Comparison of ENCODE assay signal across 8 cellular contexts in genomic region chr16:29811896-29812665, GRCh38. TPM values are rescaled to one million over a fixed set of nuclear protein-coding genes. Genes with fewer than 3 reads are reported as not detected.
DNase-seq lines count a peak whose midpoint lies in the region; ATAC-seq and TF ChIP-seq lines count a peak whose summit lies in the region.

Gene PRRT2 (plus strand): TSS chr16:29812193. CDS start chr16:29813055, 862 bp downstream.

- H3K36me3 Mint-ChIP-seq in Calu3 (ENCODE audit: insufficient read depth, unreplicated experiment), result peaks cover 85% of the 10 kb centered on the region
- peaks cover 39% of the 10 kb centered on the region for H3K36me3 Mint-ChIP-seq in activated CD4-positive, alpha-beta T cell treated with anti-CD3 and anti-CD28 coated beads, Interleukin-2, amount 10 ng/mL, durations not matched to agents 24 days and 14 days (ENCODE audit: low read depth)

- CTCF ChIA-PET in Calu3 (lab: Charles Lee), result interaction anchor here (0.5 to 0.9 kb wide), 6 partner anchors 10 to 822 kb away, joined by 3 to 6 read pairs (median 4); partner anchors contain the start of gene KIF22

- no peak for TF ChIP-seq POLR2A in suprapubic skin (IDR thresholded peaks at IDR 0.05)

- H3K4me3 ChIP-seq in mesodermal cell (ENCODE audit: extremely low read depth, insufficient read depth, low read length, poor library complexity, severe bottlenecking) (peak within 1 kb of the TSS; percentile 57), suprapubic skin (peak within 1 kb of the TSS; percentile 60)

- peaks cover 25% of the 10 kb centered on the region for H3K36me3 ChIP-seq in mesodermal cell (ENCODE audit: control insufficient read depth, insufficient read depth, low read length)
- H3K36me3 ChIP-seq in suprapubic skin, result peaks cover 12% of the 10 kb centered on the region

- H3K4me3 Mint-ChIP-seq in Calu3 (ENCODE audit: low read depth, unreplicated experiment), result peak within 1 kb of the TSS; percentile 81
- peak within 1 kb of the TSS; percentile 89 for H3K4me3 Mint-ChIP-seq in activated CD4-positive, alpha-beta T cell treated with anti-CD3 and anti-CD28 coated beads, Interleukin-2, amount 10 ng/mL, durations not matched to agents 24 days and 14 days

- DNase-seq in Calu3 (peak; percentile 47), NCI-H1092 (lab: John Stamatoyannopoulos, UW) (peak; percentile 65), suprapubic skin (ENCODE audit: low spot score in 2 of 2) (peak in 1 of 2 donors; percentile 84)
- peak; percentile 87 for DNase-seq in activated CD4-positive, alpha-beta T cell treated with anti-CD3 and anti-CD28 coated beads, Interleukin-2, amount 10 ng/mL, durations not matched to agents 24 days and 14 days
- peak; percentile 36 for DNase-seq in effector CD8-positive, alpha-beta T cell (lab: John Stamatoyannopoulos, UW)

- H3K9me3 Mint-ChIP-seq in Calu3 (ENCODE audit: low read depth, unreplicated experiment), result no peaks in the 10 kb centered on the region
- H3K9me3 Mint-ChIP-seq in activated CD4-positive, alpha-beta T cell treated with anti-CD3 and anti-CD28 coated beads, Interleukin-2, amount 10 ng/mL, durations not matched to agents 24 days and 14 days, result no peaks in the 10 kb centered on the region

- peaks cover 46% of the 10 kb centered on the region for H3K4me1 ChIP-seq in mesodermal cell (ENCODE audit: control insufficient read depth, insufficient read depth, low read length, poor library complexity, severe bottlenecking)
- H3K4me1 ChIP-seq in suprapubic skin, result peaks cover 85% of the 10 kb centered on the region

- peaks cover 39% of the 10 kb centered on the region for H3K27me3 Mint-ChIP-seq in Calu3 (ENCODE audit: unreplicated experiment)
- peaks cover 6% of the 10 kb centered on the region for H3K27me3 Mint-ChIP-seq in activated CD4-positive, alpha-beta T cell treated with anti-CD3 and anti-CD28 coated beads, Interleukin-2, amount 10 ng/mL, durations not matched to agents 24 days and 14 days

- TF ChIP-seq CTCF in Calu3 (IDR thresholded peaks at IDR 0.05; ENCODE audit: unreplicated experiment), result no peak
- no peak for TF ChIP-seq CTCF in suprapubic skin (IDR thresholded peaks at IDR 0.05)

- peaks cover 32% of the 10 kb centered on the region for H3K4me1 Mint-ChIP-seq in Calu3 (ENCODE audit: low read depth, unreplicated experiment)
- H3K4me1 Mint-ChIP-seq in activated CD4-positive, alpha-beta T cell treated with anti-CD3 and anti-CD28 coated beads, Interleukin-2, amount 10 ng/mL, durations not matched to agents 24 days and 14 days, result peaks cover 67% of the 10 kb centered on the region

- peak within 1 kb of the TSS; percentile 28 for H3K27ac Mint-ChIP-seq in Calu3 (ENCODE audit: unreplicated experiment)
- peak within 1 kb of the TSS; percentile 86 for H3K27ac Mint-ChIP-seq in activated CD4-positive, alpha-beta T cell treated with anti-CD3 and anti-CD28 coated beads, Interleukin-2, amount 10 ng/mL, durations not matched to agents 24 days and 14 days

- no TSS peak for BruUV-seq in Calu3 (replicated peaks; lab: Mats Ljungman, UMichigan)

- no peaks in the 10 kb centered on the region for H3K9me3 ChIP-seq in mesodermal cell (ENCODE audit: control insufficient read depth, low read length)
- no peaks in the 10 kb centered on the region for H3K9me3 ChIP-seq in suprapubic skin

- no peak for TF ChIP-seq EP300 in suprapubic skin (IDR thresholded peaks at IDR 0.05)

- intact Hi-C loops in Calu3 (cut with micrococcal nuclease; ENCODE audit: unreplicated experiment), result loop anchor here (10.0 kb wide), 1 partner anchor 107 kb away; no protein-coding TSS in a partner anchor
- intact Hi-C loops in activated CD4-positive, alpha-beta T cell treated with anti-CD3 and anti-CD28 coated beads, Interleukin-2, amount 10 ng/mL, durations not matched to agents 24 days and 14 days (cut with micrococcal nuclease), result loop anchor here (1.0 to 10.0 kb wide), 3 partner anchors 8 to 243 kb away; partner anchors contain the start of gene MVP

- WGBS in mesodermal cell (ENCODE audit: insufficient coverage in 2 of 2), 2 experiments, result 1 to 2% methylated on average over 44 to 46 of the region's 69 CpGs
- WGBS in suprapubic skin, result 2% methylated on average over 36 of the region's 69 CpGs

- H3K27ac ChIP-seq in mesodermal cell (ENCODE audit: low read depth, low read length, severe bottlenecking), result peak within 1 kb of the TSS; percentile 92
- H3K27ac ChIP-seq in suprapubic skin, result peak within 1 kb of the TSS; percentile 73

- H3K27me3 ChIP-seq in suprapubic skin, result no peaks in the 10 kb centered on the region

- no peak for ATAC-seq in HG03354 (IDR thresholded peaks at IDR 0.05; ENCODE audit: poor library complexity, severe bottlenecking, unreplicated experiment)
- ATAC-seq in activated CD4-positive, CD25-positive, alpha-beta regulatory T cell treated with anti-CD3 and anti-CD28 coated beads, Interleukin-2, amount 50 U/mL, for 24 hours, result no peak

RNA-seq across cellular contexts. Expression of gene PRRT2, which starts in this region (rescaled TPM):
- total RNA-seq in Calu3 (2022) (0.78 and 1.8 TPM in 2 replicates), suprapubic skin (1 to 10 TPM in 3 of 4 donors, not detected in 1; 1.1 to 6.8 (median 3.7) TPM)
- 1.6 and 1.7 TPM in 2 replicates for total RNA-seq in activated CD4-positive, alpha-beta T cell treated with anti-CD3 and anti-CD28 coated beads, Interleukin-2, amount 10 ng/mL, durations not matched to agents 24 days and 14 days
- 32.8 TPM for polyA plus RNA-seq in mesodermal cell (2013, experiment 1 of 2)
- polyA plus RNA-seq in mesodermal cell (2013, experiment 2 of 2), result 25.6 TPM
